Comparison of ENCODE assay signal across 1 cellular context in genomic region chr2:158191076-158191566, GRCh38.
A peak's percentile ranks its signal among the peaks of the same experiment; 100 is the strongest.
TF ChIP-seq lines count a peak whose summit lies in the region.

No MANE protein-coding gene starts in this region.

TF ChIP-seq in HepG2, 621 proteins besides CTCF, POLR2A, EP300 and RAD21 (continued from another document and continues in another):
- TF ChIP-seq, protein P1, sequence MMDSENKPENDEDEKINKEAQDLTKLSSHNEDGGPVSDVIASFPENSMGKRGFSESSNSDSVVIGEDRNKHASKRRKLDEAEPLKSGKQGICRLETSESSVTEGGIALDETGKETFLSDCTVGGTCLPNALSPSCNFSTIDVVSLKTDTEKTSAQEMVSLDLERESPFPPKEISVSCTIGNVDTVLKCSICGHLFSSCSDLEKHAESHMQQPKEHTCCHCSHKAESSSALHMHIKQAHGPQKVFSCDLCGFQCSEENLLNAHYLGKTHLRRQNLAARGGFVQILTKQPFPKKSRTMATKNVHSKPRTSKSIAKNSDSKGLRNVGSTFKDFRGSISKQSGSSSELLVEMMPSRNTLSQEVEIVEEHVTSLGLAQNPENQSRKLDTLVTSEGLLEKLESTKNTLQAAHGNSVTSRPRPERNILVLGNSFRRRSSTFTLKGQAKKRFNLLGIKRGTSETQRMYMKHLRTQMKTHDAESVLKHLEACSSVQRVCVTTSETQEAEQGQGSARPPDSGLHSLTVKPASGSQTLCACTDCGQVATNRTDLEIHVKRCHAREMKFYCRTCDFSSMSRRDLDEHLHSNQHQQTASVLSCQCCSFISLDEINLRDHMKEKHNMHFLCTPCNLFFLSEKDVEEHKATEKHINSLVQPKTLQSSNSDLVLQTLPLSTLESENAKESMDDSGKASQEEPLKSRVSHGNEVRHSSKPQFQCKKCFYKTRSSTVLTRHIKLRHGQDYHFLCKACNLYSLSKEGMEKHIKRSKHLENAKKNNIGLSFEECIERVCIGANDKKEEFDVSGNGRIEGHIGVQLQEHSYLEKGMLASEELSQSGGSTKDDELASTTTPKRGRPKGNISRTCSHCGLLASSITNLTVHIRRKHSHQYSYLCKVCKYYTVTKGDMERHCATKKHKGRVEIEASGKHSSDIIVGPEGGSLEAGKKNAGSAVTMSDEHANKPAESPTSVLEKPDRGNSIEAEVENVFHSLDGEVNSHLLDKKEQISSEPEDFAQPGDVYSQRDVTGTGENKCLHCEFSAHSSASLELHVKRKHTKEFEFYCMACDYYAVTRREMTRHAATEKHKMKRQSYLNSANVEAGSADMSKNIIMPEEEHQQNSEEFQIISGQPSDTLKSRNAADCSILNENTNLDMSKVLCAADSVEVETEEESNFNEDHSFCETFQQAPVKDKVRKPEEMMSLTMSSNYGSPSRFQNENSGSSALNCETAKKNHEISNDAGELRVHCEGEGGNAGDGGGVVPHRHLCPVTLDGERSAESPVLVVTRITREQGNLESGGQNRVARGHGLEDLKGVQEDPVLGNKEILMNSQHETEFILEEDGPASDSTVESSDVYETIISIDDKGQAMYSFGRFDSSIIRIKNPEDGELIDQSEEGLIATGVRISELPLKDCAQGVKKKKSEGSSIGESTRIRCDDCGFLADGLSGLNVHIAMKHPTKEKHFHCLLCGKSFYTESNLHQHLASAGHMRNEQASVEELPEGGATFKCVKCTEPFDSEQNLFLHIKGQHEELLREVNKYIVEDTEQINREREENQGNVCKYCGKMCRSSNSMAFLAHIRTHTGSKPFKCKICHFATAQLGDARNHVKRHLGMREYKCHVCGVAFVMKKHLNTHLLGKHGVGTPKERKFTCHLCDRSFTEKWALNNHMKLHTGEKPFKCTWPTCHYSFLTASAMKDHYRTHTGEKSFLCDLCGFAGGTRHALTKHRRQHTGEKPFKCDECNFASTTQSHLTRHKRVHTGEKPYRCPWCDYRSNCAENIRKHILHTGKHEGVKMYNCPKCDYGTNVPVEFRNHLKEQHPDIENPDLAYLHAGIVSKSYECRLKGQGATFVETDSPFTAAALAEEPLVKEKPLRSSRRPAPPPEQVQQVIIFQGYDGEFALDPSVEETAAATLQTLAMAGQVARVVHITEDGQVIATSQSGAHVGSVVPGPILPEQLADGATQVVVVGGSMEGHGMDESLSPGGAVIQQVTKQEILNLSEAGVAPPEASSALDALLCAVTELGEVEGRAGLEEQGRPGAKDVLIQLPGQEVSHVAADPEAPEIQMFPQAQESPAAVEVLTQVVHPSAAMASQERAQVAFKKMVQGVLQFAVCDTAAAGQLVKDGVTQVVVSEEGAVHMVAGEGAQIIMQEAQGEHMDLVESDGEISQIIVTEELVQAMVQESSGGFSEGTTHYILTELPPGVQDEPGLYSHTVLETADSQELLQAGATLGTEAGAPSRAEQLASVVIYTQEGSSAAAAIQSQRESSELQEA (CRISPR knock-in tag; IDR thresholded peaks at IDR 0.05; ENCODE audit: not compliant biosample characterization) = no peak
- TF ChIP-seq, protein P2, sequence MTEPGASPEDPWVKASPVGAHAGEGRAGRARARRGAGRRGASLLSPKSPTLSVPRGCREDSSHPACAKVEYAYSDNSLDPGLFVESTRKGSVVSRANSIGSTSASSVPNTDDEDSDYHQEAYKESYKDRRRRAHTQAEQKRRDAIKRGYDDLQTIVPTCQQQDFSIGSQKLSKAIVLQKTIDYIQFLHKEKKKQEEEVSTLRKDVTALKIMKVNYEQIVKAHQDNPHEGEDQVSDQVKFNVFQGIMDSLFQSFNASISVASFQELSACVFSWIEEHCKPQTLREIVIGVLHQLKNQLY (CRISPR knock-in tag; IDR thresholded peaks at IDR 0.05) = no peak
- TF ChIP-seq ARID2 (CRISPR knock-in tag; IDR thresholded peaks at IDR 0.05; ENCODE audit: borderline replicate concordance) = no peak
- no peak for TF ChIP-seq ZNF460 (CRISPR knock-in tag; IDR thresholded peaks at IDR 0.05; ENCODE audit: borderline replicate concordance)
- peak; percentile 62 for TF ChIP-seq RARA (CRISPR knock-in tag; IDR thresholded peaks at IDR 0.05)
- TF ChIP-seq RBAK (CRISPR knock-in tag; IDR thresholded peaks at IDR 0.05) = no peak
- TF ChIP-seq, protein P3, sequence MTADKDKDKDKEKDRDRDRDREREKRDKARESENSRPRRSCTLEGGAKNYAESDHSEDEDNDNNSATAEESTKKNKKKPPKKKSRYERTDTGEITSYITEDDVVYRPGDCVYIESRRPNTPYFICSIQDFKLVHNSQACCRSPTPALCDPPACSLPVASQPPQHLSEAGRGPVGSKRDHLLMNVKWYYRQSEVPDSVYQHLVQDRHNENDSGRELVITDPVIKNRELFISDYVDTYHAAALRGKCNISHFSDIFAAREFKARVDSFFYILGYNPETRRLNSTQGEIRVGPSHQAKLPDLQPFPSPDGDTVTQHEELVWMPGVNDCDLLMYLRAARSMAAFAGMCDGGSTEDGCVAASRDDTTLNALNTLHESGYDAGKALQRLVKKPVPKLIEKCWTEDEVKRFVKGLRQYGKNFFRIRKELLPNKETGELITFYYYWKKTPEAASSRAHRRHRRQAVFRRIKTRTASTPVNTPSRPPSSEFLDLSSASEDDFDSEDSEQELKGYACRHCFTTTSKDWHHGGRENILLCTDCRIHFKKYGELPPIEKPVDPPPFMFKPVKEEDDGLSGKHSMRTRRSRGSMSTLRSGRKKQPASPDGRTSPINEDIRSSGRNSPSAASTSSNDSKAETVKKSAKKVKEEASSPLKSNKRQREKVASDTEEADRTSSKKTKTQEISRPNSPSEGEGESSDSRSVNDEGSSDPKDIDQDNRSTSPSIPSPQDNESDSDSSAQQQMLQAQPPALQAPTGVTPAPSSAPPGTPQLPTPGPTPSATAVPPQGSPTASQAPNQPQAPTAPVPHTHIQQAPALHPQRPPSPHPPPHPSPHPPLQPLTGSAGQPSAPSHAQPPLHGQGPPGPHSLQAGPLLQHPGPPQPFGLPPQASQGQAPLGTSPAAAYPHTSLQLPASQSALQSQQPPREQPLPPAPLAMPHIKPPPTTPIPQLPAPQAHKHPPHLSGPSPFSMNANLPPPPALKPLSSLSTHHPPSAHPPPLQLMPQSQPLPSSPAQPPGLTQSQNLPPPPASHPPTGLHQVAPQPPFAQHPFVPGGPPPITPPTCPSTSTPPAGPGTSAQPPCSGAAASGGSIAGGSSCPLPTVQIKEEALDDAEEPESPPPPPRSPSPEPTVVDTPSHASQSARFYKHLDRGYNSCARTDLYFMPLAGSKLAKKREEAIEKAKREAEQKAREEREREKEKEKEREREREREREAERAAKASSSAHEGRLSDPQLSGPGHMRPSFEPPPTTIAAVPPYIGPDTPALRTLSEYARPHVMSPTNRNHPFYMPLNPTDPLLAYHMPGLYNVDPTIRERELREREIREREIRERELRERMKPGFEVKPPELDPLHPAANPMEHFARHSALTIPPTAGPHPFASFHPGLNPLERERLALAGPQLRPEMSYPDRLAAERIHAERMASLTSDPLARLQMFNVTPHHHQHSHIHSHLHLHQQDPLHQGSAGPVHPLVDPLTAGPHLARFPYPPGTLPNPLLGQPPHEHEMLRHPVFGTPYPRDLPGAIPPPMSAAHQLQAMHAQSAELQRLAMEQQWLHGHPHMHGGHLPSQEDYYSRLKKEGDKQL (CRISPR knock-in tag; IDR thresholded peaks at IDR 0.05; ENCODE audit: low read depth) = peak; percentile 82; the same call in 1 of the 2 replicates
- TF ChIP-seq, protein P4, sequence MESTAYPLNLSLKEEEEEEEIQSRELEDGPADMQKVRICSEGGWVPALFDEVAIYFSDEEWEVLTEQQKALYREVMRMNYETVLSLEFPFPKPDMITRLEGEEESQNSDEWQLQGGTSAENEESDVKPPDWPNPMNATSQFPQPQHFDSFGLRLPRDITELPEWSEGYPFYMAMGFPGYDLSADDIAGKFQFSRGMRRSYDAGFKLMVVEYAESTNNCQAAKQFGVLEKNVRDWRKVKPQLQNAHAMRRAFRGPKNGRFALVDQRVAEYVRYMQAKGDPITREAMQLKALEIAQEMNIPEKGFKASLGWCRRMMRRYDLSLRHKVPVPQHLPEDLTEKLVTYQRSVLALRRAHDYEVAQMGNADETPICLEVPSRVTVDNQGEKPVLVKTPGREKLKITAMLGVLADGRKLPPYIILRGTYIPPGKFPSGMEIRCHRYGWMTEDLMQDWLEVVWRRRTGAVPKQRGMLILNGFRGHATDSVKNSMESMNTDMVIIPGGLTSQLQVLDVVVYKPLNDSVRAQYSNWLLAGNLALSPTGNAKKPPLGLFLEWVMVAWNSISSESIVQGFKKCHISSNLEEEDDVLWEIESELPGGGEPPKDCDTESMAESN (CRISPR knock-in tag; conservative IDR thresholded peaks at IDR 0.05) = peak; percentile 43; the same call in 1 of the 2 replicates
- TF ChIP-seq ZNF891 (CRISPR knock-in tag; IDR thresholded peaks at IDR 0.05) = no peak
- peak; percentile 97 for TF ChIP-seq AHDC1 (CRISPR knock-in tag; IDR thresholded peaks at IDR 0.05; ENCODE audit: borderline replicate concordance)
- no peak for TF ChIP-seq NBN (conservative IDR thresholded peaks at IDR 0.05)
- TF ChIP-seq ZNF205 (CRISPR knock-in tag; IDR thresholded peaks at IDR 0.05) = no peak; the same call in 1 of the 2 replicates
- no peak for TF ChIP-seq ZFP41 (CRISPR knock-in tag; IDR thresholded peaks at IDR 0.05; ENCODE audit: borderline replicate concordance)
- no peak for TF ChIP-seq BCLAF1 (IDR thresholded peaks at IDR 0.05)
- no peak for TF ChIP-seq EZH2 (conservative IDR thresholded peaks at IDR 0.05; ENCODE audit: low read depth, low read length)
- no peak for TF ChIP-seq ZBTB10 (CRISPR knock-in tag; IDR thresholded peaks at IDR 0.05; ENCODE audit: borderline replicate concordance)
- no peak for TF ChIP-seq KDM1A (CRISPR knock-in tag; IDR thresholded peaks at IDR 0.05)
- TF ChIP-seq ETV5 (CRISPR knock-in tag; IDR thresholded peaks at IDR 0.05; ENCODE audit: borderline replicate concordance) = peak; percentile 70; the same call in 1 of the 2 replicates
